In the genomic region with DNA sequence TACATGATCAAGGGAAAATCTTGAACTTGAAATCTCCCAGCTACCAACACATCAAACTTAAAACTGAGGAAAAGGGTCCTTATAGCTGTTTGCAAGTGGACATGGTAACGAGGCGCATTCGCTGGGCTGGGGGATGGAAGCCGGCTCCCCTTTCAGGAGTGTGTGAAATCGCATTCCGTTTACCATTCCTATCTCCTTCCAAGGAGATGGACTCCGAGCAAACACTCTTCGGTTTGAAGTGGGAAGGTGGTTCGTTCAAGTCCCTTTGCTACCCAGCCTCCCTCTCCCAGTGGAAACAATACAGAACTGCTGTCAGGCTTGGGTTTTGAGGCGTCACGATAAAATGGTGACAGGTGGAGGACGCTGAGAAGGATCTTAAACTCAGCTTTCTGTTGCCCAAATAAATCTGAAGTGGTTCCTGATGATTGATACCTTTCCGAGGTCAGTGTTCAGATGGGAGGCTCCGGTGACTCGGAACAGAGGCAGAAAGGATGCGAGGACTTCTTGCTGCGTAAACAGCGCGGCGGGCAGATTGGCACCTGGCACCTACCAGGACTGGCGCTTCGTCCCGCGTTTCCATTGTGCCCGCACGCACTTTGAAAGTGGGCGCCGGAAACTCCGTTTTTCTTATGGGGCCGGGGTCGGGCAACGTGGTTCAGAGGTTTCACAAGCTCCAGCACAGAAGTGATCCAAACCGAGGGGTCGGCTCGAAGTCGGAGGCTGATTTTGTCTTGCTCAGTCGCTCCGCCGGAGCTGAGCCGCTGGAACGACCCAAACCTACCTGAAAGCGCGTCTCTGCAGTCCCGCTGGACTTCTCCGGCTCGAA, we compare ENCODE assay signal across 1 cellular context.
TF ChIP-seq lines count a peak whose summit lies in the region.

No MANE protein-coding gene starts in this region.

TF ChIP-seq in HEK293, 187 proteins besides CTCF, POLR2A, EP300 and RAD21:
- TF ChIP-seq ZBTB11 (tag by site-specific recombination; conservative IDR thresholded peaks at IDR 0.05; ENCODE audit: low read depth) (no peak), TSHZ1 (tag by site-specific recombination; IDR thresholded peaks at IDR 0.05; ENCODE audit: borderline replicate concordance) (no peak), ZFP3 (tag by site-specific recombination; IDR thresholded peaks at IDR 0.05; ENCODE audit: low read depth) (no peak), ZNF626 (tag by site-specific recombination; IDR thresholded peaks at IDR 0.05) (no peak), SETDB1 (IDR thresholded peaks at IDR 0.05; ENCODE audit: insufficient read length, low read length) (peak; percentile 18)
